ENCODE assay signal across 10 cellular contexts in genomic region chr19:50794778-50795664, GRCh38. TPM values are rescaled to one million over a fixed set of nuclear protein-coding genes. Genes with fewer than 3 reads are reported as not detected.
A peak's percentile ranks its signal among the peaks of the same experiment; 100 is the strongest.
DNase-seq lines count a peak whose midpoint lies in the region; ATAC-seq and TF ChIP-seq lines count a peak whose summit lies in the region.
"Had no signal": no experiment of that assay in that cellular context is flagged by ENCODE, and none has a peak within 500 bp of the region (broad histone marks: within the 10 kb centered on the region; RNA-seq: fewer than 3 reads in every experiment).

No MANE protein-coding gene starts in this region.

- H3K4me3 ChIP-seq in WERI-Rb-1 (ENCODE audit: low read depth, low read length) (no peak overlapping the region), psoas muscle (no peak overlapping the region)

- no peak for TF ChIP-seq RAD21 in Ishikawa (IDR thresholded peaks at IDR 0.05; ENCODE audit: low read depth)

- H3K4me1 ChIP-seq in psoas muscle, result no peaks in the 10 kb centered on the region

- WGBS in psoas muscle, 3 donors, result 31 to 39% (median 37%) methylated on average over 21 to 23 of the region's 23 CpGs

- H3K27me3 ChIP-seq in WERI-Rb-1 (ENCODE audit: insufficient read depth, low read depth, severe bottlenecking) (no peaks in the 10 kb centered on the region), psoas muscle (ENCODE audit: insufficient read depth in 3 of 3, low read length in 2 of 3) (peaks cover 0 to 2% (median 0%) of the 10 kb centered on the region in 3 donors)

- DNase-seq in SIG-M5 treated with dmso at 0.1 percent for 504 hours (lab: John Stamatoyannopoulos, UW; ENCODE audit: unreplicated experiment) (peak; percentile 52), SIG-M5 (lab: John Stamatoyannopoulos, UW) (no peak), WERI-Rb-1 (peak; percentile 60), psoas muscle (no peak), amniotic stem cell (lab: John Stamatoyannopoulos, UW) (no peak)
- no peak for DNase-seq in activated effector memory CD4-positive, alpha-beta T cell treated with anti-CD3 and anti-CD28 coated beads, Interleukin-2, amount 50 U/mL, for 16 hours
- DNase-seq: natural killer cell had no signal

- TF ChIP-seq EP300 in Ishikawa (IDR thresholded peaks at IDR 0.05; ENCODE audit: borderline replicate concordance), result no peak

- peak in 3 of 4 donors; percentile 24 to 35 (median 27) for ATAC-seq in psoas muscle
- ATAC-seq in HG02571 (IDR thresholded peaks at IDR 0.05; ENCODE audit: unreplicated experiment), result no peak

- H3K36me3 ChIP-seq in WERI-Rb-1 (peaks cover 49% of the 10 kb centered on the region), psoas muscle (ENCODE audit: insufficient read depth in 1 of 2, low read depth in 1 of 2) (peaks cover 3 to 39% of the 10 kb centered on the region in 2 donors)

- H3K27ac ChIP-seq in WERI-Rb-1 (peak overlapping the region; percentile 33), psoas muscle (no peak overlapping the region)

- TF ChIP-seq CTCF in WERI-Rb-1 (IDR thresholded peaks at IDR 0.05; ENCODE audit: low read depth, low read length) (peak; percentile 46), psoas muscle (IDR thresholded peaks at IDR 0.05) (no peak)

- intact Hi-C loops in psoas muscle (cut with DNase I), result no loop called here

- H3K9me3 ChIP-seq in WERI-Rb-1 (ENCODE audit: severe bottlenecking) (no peaks in the 10 kb centered on the region), psoas muscle (no peaks in the 10 kb centered on the region)

TF ChIP-seq in Ishikawa, 13 proteins besides CTCF, POLR2A, EP300 and RAD21:
- TF ChIP-seq NFIC (IDR thresholded peaks at IDR 0.05), result peak; percentile 76
- TF ChIP-seq CEBPB (IDR thresholded peaks at IDR 0.05), result 0 out of 2 replicates have a peak, but pooled peaks have one; percentile 12
- peak; percentile 26; the same call in 1 of the 2 replicates for TF ChIP-seq MAX (IDR thresholded peaks at IDR 0.05)
- 0 out of 2 replicates have a peak, but pooled peaks have one; percentile 4 for TF ChIP-seq YY1 (IDR thresholded peaks at IDR 0.05; ENCODE audit: low read depth)
- peak; percentile 35; the same call in 1 of the 2 replicates for TF ChIP-seq TEAD4 (IDR thresholded peaks at IDR 0.05)
- no peak for TF ChIP-seq REST (IDR thresholded peaks at IDR 0.05; ENCODE audit: low read depth)
- peak; percentile 14; the same call in 1 of the 2 replicates for TF ChIP-seq EGR1 (IDR thresholded peaks at IDR 0.05)
- peak; percentile 59 for TF ChIP-seq TCF12 (IDR thresholded peaks at IDR 0.05; ENCODE audit: low read depth)
- 0 out of 2 replicates have a peak, but pooled peaks have one; percentile 11 for TF ChIP-seq CREB1 (IDR thresholded peaks at IDR 0.05; ENCODE audit: low read depth)
- TF ChIP-seq USF1 (IDR thresholded peaks at IDR 0.05), result no peak; the same call in 1 of the 2 replicates
- no peak; the same call in 1 of the 2 replicates for TF ChIP-seq ZBTB7A (IDR thresholded peaks at IDR 0.05; ENCODE audit: low read depth)
TF ChIP-seq in Ishikawa: peak in this region for 8.

RNA-seq across cellular contexts. Expression of gene ACP4, which starts 4.8 kb away (rescaled TPM):
- not detected for total RNA-seq in psoas muscle
- polyA plus RNA-seq in psoas muscle, result not detected
- total RNA-seq: natural killer cell had no signal
- polyA plus RNA-seq: thymus had no signal

RNA-seq across cellular contexts. Expression of gene GPR32, which starts 24.8 kb away (rescaled TPM):
- total RNA-seq in psoas muscle, result not detected
- not detected for polyA plus RNA-seq in psoas muscle
- total RNA-seq: natural killer cell had no signal

RNA-seq across cellular contexts. Expression of gene KLK1, which starts 28.6 kb away (rescaled TPM):
- under 1 TPM in 2 of 4 donors, not detected in 2; 0.32 to 0.34 TPM for total RNA-seq in psoas muscle
- under 1 TPM in 2 of 3 donors, not detected in 1; 0.08 to 0.48 TPM for polyA plus RNA-seq in psoas muscle
- total RNA-seq: natural killer cell had no signal

RNA-seq across cellular contexts. Expression of gene KLK15, which starts 38.4 kb away (rescaled TPM):
- total RNA-seq in psoas muscle, result not detected
- polyA plus RNA-seq in psoas muscle, result not detected
- total RNA-seq: natural killer cell had no signal

RNA-seq across cellular contexts. Expression of gene KLK3, which starts 59.7 kb away (rescaled TPM):
- not detected for total RNA-seq in psoas muscle
- not detected for polyA plus RNA-seq in psoas muscle
- total RNA-seq: natural killer cell had no signal

Comparison
In these comparisons a context has a peak if more than half of its experiments do, and no peak if none do; other contexts are left out.
1. DNase-seq: peak in SIG-M5 treated with dmso at 0.1 percent for 504 hours (single experiment) and WERI-Rb-1 (single experiment); none in SIG-M5 (single experiment), psoas muscle (0 of 2), amniotic stem cell (single experiment) and activated effector memory CD4-positive, alpha-beta T cell treated with anti-CD3 and anti-CD28 coated beads, Interleukin-2, amount 50 U/mL, for 16 hours (single experiment).